Comparison of ENCODE assay signal across 28 cellular contexts in genomic region chr17:61058066-61058465, GRCh38.
DNase-seq lines count a peak whose midpoint lies in the region; ATAC-seq, FAIRE-seq and TF ChIP-seq lines count a peak whose summit lies in the region.
"Had no signal": no experiment of that assay in that cellular context is flagged by ENCODE, and none has a peak within 500 bp of the region (broad histone marks: within the 10 kb centered on the region; RNA-seq: fewer than 3 reads in every experiment).

No MANE protein-coding gene starts in this region.

- intact Hi-C loops in MCF 10A (cut with micrococcal nuclease) (no loop called here), breast epithelium (cut with DNase I; ENCODE audit: low total_unique reads) (no loop called here), Panc1 (cut with micrococcal nuclease; ENCODE audit: unreplicated experiment) (no loop called here)

- H3K4me3 ChIP-seq in breast epithelium (no peak overlapping the region), Panc1 (ENCODE audit: low read depth in 2 of 2, low read length in 2 of 2) (no peak overlapping the region)
- H3K4me3 ChIP-seq: BLaER1, GM12878, Peyer's patch, SK-N-MC had no signal

- H3K9me3 ChIP-seq in breast epithelium (no peaks in the 10 kb centered on the region), Panc1 (ENCODE audit: control insufficient read depth, insufficient read depth, low read depth, low read length) (no peaks in the 10 kb centered on the region)
- H3K9me3 ChIP-seq: BLaER1, Peyer's patch had no signal

- ATAC-seq in Panc1, result no peak

- H3K27me3 Mint-ChIP-seq in MCF 10A (ENCODE audit: insufficient read depth, unreplicated experiment) (no peaks in the 10 kb centered on the region), mesothelial cell of epicardium (ENCODE audit: low read depth) (no peaks in the 10 kb centered on the region)
- H3K27me3 Mint-ChIP-seq: CD4-positive, CD25-positive, alpha-beta regulatory T cell had no signal

- FAIRE-seq in H54 (lab: Jason Lieb, UNC), result no peak
- FAIRE-seq: D721Med, GM12878, HTR-8/SVneo had no signal

- POLR2A ChIA-PET in MCF 10A (lab: Yijun Ruan, JAX) (interaction anchor here (0.6 kb wide), 1 partner anchor 83 kb away, joined by 3 read pairs; no protein-coding TSS in a partner anchor), Panc1 (lab: Charles Lee) (interaction anchor here (0.5 kb wide), 1 partner anchor 365 kb away, joined by 5 read pairs; no protein-coding TSS in a partner anchor)

- no peaks in the 10 kb centered on the region for H3K36me3 Mint-ChIP-seq in MCF 10A (ENCODE audit: insufficient read depth, unreplicated experiment)
- H3K36me3 Mint-ChIP-seq in mesothelial cell of epicardium, result peaks cover 2% of the 10 kb centered on the region

- DNase-seq in MCF 10A (ENCODE audit: unreplicated experiment), result peak; percentile 3
- no peak for DNase-seq in breast epithelium (ENCODE audit: low spot score in 2 of 2)
- DNase-seq in NCI-H1694 treated with DMSO at 0.1 percent for 48 hours (lab: John Stamatoyannopoulos, UW), result peak; percentile 71
- DNase-seq in Panc1 (ENCODE audit: low read depth, low spot score), result no peak
- DNase-seq in mesothelial cell of epicardium (ENCODE audit: low spot score in 2 of 2, unreplicated experiment in 2 of 2), result no peak
- no peak for DNase-seq in H54 (ENCODE audit: insufficient read length, low spot score)
- DNase-seq in 8988T, result no peak
- DNase-seq in SW480 (ENCODE audit: low spot score), result no peak
- DNase-seq: CD4-positive, CD25-positive, alpha-beta regulatory T cell; GDM1; GOT3; HCEC 1CT; KG1; MM.1S; NCI-H187; NCI-H2107; NCI-H345; NCI-H510A treated with DMSO at 0.1 percent for 48 hours; NCI-H82; Peyer's patch; SHP77 treated with DMSO at 0.1 percent for 48 hours; T-helper 9 cell had no signal

- H3K4me1 Mint-ChIP-seq in MCF 10A (ENCODE audit: insufficient read depth, unreplicated experiment) (peaks cover 5% of the 10 kb centered on the region), mesothelial cell of epicardium (peaks cover 37% of the 10 kb centered on the region)

- H3K36me3 ChIP-seq in breast epithelium (no peaks in the 10 kb centered on the region), Panc1 (ENCODE audit: control insufficient read depth, insufficient read depth, low read length) (no peaks in the 10 kb centered on the region)
- H3K36me3 ChIP-seq: BLaER1, Peyer's patch had no signal

- BruUV-seq in MCF 10A (replicated peaks; lab: Mats Ljungman, UMichigan) (no TSS peak), Panc1 (replicated peaks; lab: Mats Ljungman, UMichigan) (no TSS peak)

- H3K4me3 Mint-ChIP-seq in MCF 10A (ENCODE audit: unreplicated experiment) (no peak overlapping the region), mesothelial cell of epicardium (no peak overlapping the region)
- H3K4me3 Mint-ChIP-seq: CD4-positive, CD25-positive, alpha-beta regulatory T cell; T-helper 1 cell treated with Interleukin-12 subunit alpha and Interleukin-12 subunit beta and Interleukin-4 antibody, amounts not matched to agents 30 μg/mL and 1 μg/mL, for 36 hours had no signal

- TF ChIP-seq CTCF in MCF 10A (IDR thresholded peaks at IDR 0.05; ENCODE audit: unreplicated experiment) (no peak), breast epithelium (IDR thresholded peaks at IDR 0.05) (no peak), Panc1 (IDR thresholded peaks at IDR 0.05) (no peak), mesothelial cell of epicardium (IDR thresholded peaks at IDR 0.05; ENCODE audit: unreplicated experiment) (no peak)

- H3K27me3 ChIP-seq in breast epithelium (no peaks in the 10 kb centered on the region), Panc1 (ENCODE audit: control insufficient read depth, insufficient read depth, low read length) (no peaks in the 10 kb centered on the region)
- H3K27me3 ChIP-seq: BLaER1, Peyer's patch had no signal

- no peaks in the 10 kb centered on the region for H3K4me1 ChIP-seq in breast epithelium
- H3K4me1 ChIP-seq in Panc1 (ENCODE audit: control insufficient read depth, insufficient read depth, low read length), result 0 out of 2 replicates have a peak, but pooled peaks cover 4% of the 10 kb centered on the region
- H3K4me1 ChIP-seq: BLaER1, Peyer's patch had no signal

- no peak for TF ChIP-seq POLR2A in breast epithelium (IDR thresholded peaks at IDR 0.05)
- TF ChIP-seq POLR2A in H54 (IDR thresholded peaks at IDR 0.05; ENCODE audit: low read depth, low read length), result no peak

- in situ Hi-C loops in Panc1 (cut with HindIII; ENCODE audit: low pct_unique_long_range_greater_than_20kb, low sequenced_read_pairs), result no loop called here

- CTCF ChIA-PET in MCF 10A (lab: Yijun Ruan, JAX), result no interaction called here
- CTCF ChIA-PET in Panc1 (lab: Charles Lee), result no interaction called here

- H3K27ac ChIP-seq in breast epithelium, result no peak overlapping the region
- H3K27ac ChIP-seq in Panc1 (ENCODE audit: low read length), result peak overlapping the region; percentile 58
- H3K27ac ChIP-seq: BLaER1, Peyer's patch, SK-N-MC had no signal

- H3K9me3 Mint-ChIP-seq in MCF 10A (ENCODE audit: unreplicated experiment), result no peaks in the 10 kb centered on the region
- H3K9me3 Mint-ChIP-seq in mesothelial cell of epicardium, result no peaks in the 10 kb centered on the region
- H3K9me3 Mint-ChIP-seq: CD4-positive, CD25-positive, alpha-beta regulatory T cell; T-helper 1 cell treated with Interleukin-12 subunit alpha and Interleukin-12 subunit beta and Interleukin-4 antibody, amounts not matched to agents 30 μg/mL and 1 μg/mL, for 36 hours had no signal

- H3K27ac Mint-ChIP-seq in MCF 10A (ENCODE audit: low read depth, unreplicated experiment), result no peak overlapping the region
- peak overlapping the region; percentile 30 for H3K27ac Mint-ChIP-seq in mesothelial cell of epicardium
- H3K27ac Mint-ChIP-seq: CD4-positive, CD25-positive, alpha-beta regulatory T cell; T-helper 1 cell treated with Interleukin-12 subunit alpha and Interleukin-12 subunit beta and Interleukin-4 antibody, amounts not matched to agents 30 μg/mL and 1 μg/mL, for 36 hours had no signal

Comparison
In these comparisons a context has a peak if more than half of its experiments do, and no peak if none do; other contexts are left out.
1. DNase-seq: peak in MCF 10A (single experiment) and NCI-H1694 treated with DMSO at 0.1 percent for 48 hours (single experiment); none in breast epithelium (0 of 2), Panc1 (single experiment), mesothelial cell of epicardium (0 of 2), H54 (single experiment), 8988T (single experiment) and SW480 (single experiment).